Comparison of ENCODE assay signal across 8 cellular contexts in genomic region chr16:89246903-89247733, GRCh38. TPM values are rescaled to one million over a fixed set of nuclear protein-coding genes. Genes with fewer than 3 reads are reported as not detected.
DNase-seq lines count a peak whose midpoint lies in the region; ATAC-seq lines count a peak whose summit lies in the region.

No MANE protein-coding gene starts in this region.

- no peak overlapping the region for H3K27ac Mint-ChIP-seq in T-helper 1 cell treated with Interleukin-12 subunit alpha and Interleukin-12 subunit beta and Interleukin-4 antibody, amounts not matched to agents 30 μg/mL and 1 μg/mL, for 36 hours

- no peaks in the 10 kb centered on the region for H3K4me1 ChIP-seq in right cardiac atrium (ENCODE audit: control insufficient read depth, insufficient read depth, low read length)

- H3K27me3 ChIP-seq in right cardiac atrium (ENCODE audit: control insufficient read depth, insufficient read depth), result no peaks in the 10 kb centered on the region

- H3K27me3 Mint-ChIP-seq in T-helper 1 cell treated with Interleukin-12 subunit alpha and Interleukin-12 subunit beta and Interleukin-4 antibody, amounts not matched to agents 30 μg/mL and 1 μg/mL, for 36 hours (ENCODE audit: low read depth), result no peaks in the 10 kb centered on the region

- no peaks in the 10 kb centered on the region for H3K9me3 ChIP-seq in right cardiac atrium (ENCODE audit: control insufficient read depth, low read length)

- ATAC-seq in GM21576 (IDR thresholded peaks at IDR 0.05; ENCODE audit: unreplicated experiment), result peak; percentile 73
- peak; percentile 96 for ATAC-seq in right cardiac atrium

- in situ Hi-C loops in Caki2 (cut with HindIII; ENCODE audit: low pct_unique_long_range_greater_than_20kb, low sequenced_read_pairs), result no loop called here

- H3K4me1 Mint-ChIP-seq in T-helper 1 cell treated with Interleukin-12 subunit alpha and Interleukin-12 subunit beta and Interleukin-4 antibody, amounts not matched to agents 30 μg/mL and 1 μg/mL, for 36 hours (ENCODE audit: low read depth), result no peaks in the 10 kb centered on the region

- H3K36me3 Mint-ChIP-seq in T-helper 1 cell treated with Interleukin-12 subunit alpha and Interleukin-12 subunit beta and Interleukin-4 antibody, amounts not matched to agents 30 μg/mL and 1 μg/mL, for 36 hours (ENCODE audit: low read depth), result peaks cover 3% of the 10 kb centered on the region

- peak overlapping the region; percentile 50 for H3K4me3 Mint-ChIP-seq in T-helper 1 cell treated with Interleukin-12 subunit alpha and Interleukin-12 subunit beta and Interleukin-4 antibody, amounts not matched to agents 30 μg/mL and 1 μg/mL, for 36 hours

- DNase-seq in Caki2 (ENCODE audit: low read depth) (peak; percentile 31), M059J (ENCODE audit: low read depth) (peak; percentile 64), anterior cingulate cortex (lab: John Stamatoyannopoulos, UW) (peak; percentile 12 to 95 (median 84)), right cardiac atrium (peak; percentile 88 to 96 (median 94)), pulmonary artery endothelial cell (ENCODE audit: low read depth, low spot score) (peak; percentile 36), ureter (ENCODE audit: low spot score) (peak; percentile 92)

- H3K27ac ChIP-seq in right cardiac atrium (ENCODE audit: low read length), result no peak overlapping the region

- peaks cover 8% of the 10 kb centered on the region for H3K9me3 Mint-ChIP-seq in T-helper 1 cell treated with Interleukin-12 subunit alpha and Interleukin-12 subunit beta and Interleukin-4 antibody, amounts not matched to agents 30 μg/mL and 1 μg/mL, for 36 hours

- H3K4me3 ChIP-seq in right cardiac atrium (ENCODE audit: low read length), result peak overlapping the region; percentile 63

- 2% methylated on average over 78 of the region's 78 CpGs for WGBS in right cardiac atrium

- intact Hi-C loops in right cardiac atrium (cut with DNase I), result no loop called here

RNA-seq across cellular contexts. Expression of gene ZNF778, which starts 29.6 kb away (rescaled TPM):
- total RNA-seq in Caki2 (2014; rRNA removed; shearing (Covaris generic); ENCODE audit: low replicate concordance), result 8.7 and 14.5 TPM in 2 replicates
- total RNA-seq in M059J (2014; rRNA removed; shearing (Covaris generic)), result 12.9 and 23.1 TPM in 2 replicates
- total RNA-seq in right cardiac atrium, result 1 to 10 TPM; 6.6 to 9.0 (median 8.0) TPM
- 1.6 TPM for polyA plus RNA-seq in right cardiac atrium
- total RNA-seq in pulmonary artery endothelial cell, result 13.7 and 14.0 TPM in 2 replicates
- total RNA-seq in ureter, result 10.0 TPM

RNA-seq across cellular contexts. Expression of gene SLC22A31, which starts 46.8 kb away (rescaled TPM):
- not detected in 2 replicates for total RNA-seq in Caki2 (2014; rRNA removed; shearing (Covaris generic); ENCODE audit: low replicate concordance)
- not detected in 2 replicates for total RNA-seq in M059J (2014; rRNA removed; shearing (Covaris generic))
- total RNA-seq in right cardiac atrium, result under 1 TPM in 2 of 4 donors, not detected in 2; 0.12 to 0.69 TPM
- 0.05 TPM for polyA plus RNA-seq in right cardiac atrium
- 0.13 and 0.18 TPM in 2 replicates for total RNA-seq in pulmonary artery endothelial cell
- 2.5 TPM for total RNA-seq in ureter

Comparison
In these comparisons a context has a peak if more than half of its experiments do, and no peak if none do; other contexts are left out.
1. DNase-seq: peak in every context shown above with its lines; median percentile 94 in right cardiac atrium; 92 in ureter; 84 in anterior cingulate cortex; 64 in M059J; 36 in pulmonary artery endothelial cell; 31 in Caki2.